Comparison of ENCODE assay signal across 24 cellular contexts in genomic region chr10:69513617-69514016, GRCh38. TPM values are rescaled to one million over a fixed set of nuclear protein-coding genes. Genes with fewer than 3 reads are reported as not detected.
DNase-seq lines count a peak whose midpoint lies in the region; ATAC-seq and TF ChIP-seq lines count a peak whose summit lies in the region.
"Had no signal": no experiment of that assay in that cellular context is flagged by ENCODE, and none has a peak within 500 bp of the region (broad histone marks: within the 10 kb centered on the region; RNA-seq: fewer than 3 reads in every experiment).

No MANE protein-coding gene starts in this region.

- DNase-seq in NCI-H82 (lab: John Stamatoyannopoulos, UW) (peak; percentile 14), NCI-H82 treated with DMSO at 0.1 percent for 48 hours (lab: John Stamatoyannopoulos, UW; ENCODE audit: unreplicated experiment) (no peak), M059J (ENCODE audit: low read depth) (peak; percentile 21), chondrocyte (ENCODE audit: low spot score) (no peak)
- no peak for DNase-seq in activated effector memory CD4-positive, alpha-beta T cell treated with Interleukin-2 at 50 U/mL for 16 hours
- DNase-seq: AML-193; C1 segment of cervical spinal cord; Calu3; CD8-positive, alpha-beta memory T cell; DMS153; H9; NCI-H1694 treated with DMSO at 0.1 percent for 48 hours; NCI-H2081 treated with DMSO at 0.1 percent for 48 hours; NCI-H446; NCI-H526; NK-92 treated with Interleukin-12 subunit alpha and Interleukin-12 subunit beta, amount 100 ng/mL, for 24 hours had no signal

- ATAC-seq in GM18868 (IDR thresholded peaks at IDR 0.05; ENCODE audit: unreplicated experiment) = no peak
- no peak for ATAC-seq in HG02571 (IDR thresholded peaks at IDR 0.05; ENCODE audit: unreplicated experiment)
- no peak for ATAC-seq in HG03139 (IDR thresholded peaks at IDR 0.05; ENCODE audit: unreplicated experiment)
- ATAC-seq: Right ventricle myocardium inferior had no signal

- H3K4me3 Mint-ChIP-seq in chondrocyte (ENCODE audit: unreplicated experiment) = no peak overlapping the region
- H3K4me3 Mint-ChIP-seq: CD8-positive, alpha-beta memory T cell; H9; T-helper 1 cell treated with Interleukin-12 subunit alpha and Interleukin-12 subunit beta and Interleukin-4 antibody, amounts not matched to agents 30 μg/mL and 1 μg/mL, for 36 hours had no signal

- peaks cover 3% of the 10 kb centered on the region for H3K9me3 Mint-ChIP-seq in chondrocyte (ENCODE audit: low read depth)
- H3K9me3 Mint-ChIP-seq: CD8-positive, alpha-beta memory T cell; H9; T-helper 1 cell treated with Interleukin-12 subunit alpha and Interleukin-12 subunit beta and Interleukin-4 antibody, amounts not matched to agents 30 μg/mL and 1 μg/mL, for 36 hours had no signal

- no peak overlapping the region for H3K27ac Mint-ChIP-seq in chondrocyte (ENCODE audit: unreplicated experiment)
- H3K27ac Mint-ChIP-seq: CD8-positive, alpha-beta memory T cell; H9; T-helper 1 cell treated with Interleukin-12 subunit alpha and Interleukin-12 subunit beta and Interleukin-4 antibody, amounts not matched to agents 30 μg/mL and 1 μg/mL, for 36 hours had no signal

- peak; percentile 18 for TF ChIP-seq CTCF in chondrocyte (IDR thresholded peaks at IDR 0.05)

- peaks cover 4% of the 10 kb centered on the region for H3K36me3 Mint-ChIP-seq in chondrocyte (ENCODE audit: low read depth)
- H3K36me3 Mint-ChIP-seq: CD8-positive, alpha-beta memory T cell had no signal

- no peaks in the 10 kb centered on the region for H3K4me1 Mint-ChIP-seq in chondrocyte (ENCODE audit: low read depth)
- H3K4me1 Mint-ChIP-seq: CD8-positive, alpha-beta memory T cell had no signal

- peaks cover 25% of the 10 kb centered on the region for H3K27me3 Mint-ChIP-seq in chondrocyte (ENCODE audit: low read depth)

RNA-seq across cellular contexts. Expression of gene NEUROG3, which starts 59.6 kb away (rescaled TPM):
- total RNA-seq in M059J (2014; rRNA removed; shearing (Covaris generic)) = not detected in 2 replicates
- not detected in 3 replicates for total RNA-seq in chondrocyte
- total RNA-seq: Calu3; CD8-positive, alpha-beta memory T cell; Daoy; H9; MCF 10A; Right ventricle myocardium inferior; SJSA1 had no signal

Comparison
In these comparisons a context has a peak if more than half of its experiments do, and no peak if none do; other contexts are left out.
1. DNase-seq: peak in NCI-H82 (single experiment) and M059J (single experiment); none in NCI-H82 treated with DMSO at 0.1 percent for 48 hours (single experiment), chondrocyte (single experiment) and activated effector memory CD4-positive, alpha-beta T cell treated with Interleukin-2 at 50 U/mL for 16 hours (single experiment).